11 cellular contexts compared by ENCODE assay signal in genomic region chr13:27130223-27131015, GRCh38. TPM values are rescaled to one million over a fixed set of nuclear protein-coding genes. Genes with fewer than 3 reads are reported as not detected.
A peak's percentile ranks its signal among the peaks of the same experiment; 100 is the strongest.
DNase-seq lines count a peak whose midpoint lies in the region; ATAC-seq and TF ChIP-seq lines count a peak whose summit lies in the region.
"Had no signal": no experiment of that assay in that cellular context is flagged by ENCODE, and none has a peak within 500 bp of the region (broad histone marks: within the 10 kb centered on the region; RNA-seq: fewer than 3 reads in every experiment).

No MANE protein-coding gene starts in this region.

- H3K9ac ChIP-seq in skeletal muscle tissue (ENCODE audit: low read depth in 1 of 3, low read length in 3 of 3): no peak overlapping the region

- H3K27ac ChIP-seq in skeletal muscle tissue (ENCODE audit: low read depth, low read length): peak overlapping the region; percentile 4
- H3K27ac ChIP-seq: 22Rv1 had no signal

- no peak for ATAC-seq in activated B cell treated with CpG ODN at 0.5 μM for 24 hours (ENCODE audit: low read depth)
- no peak for ATAC-seq in HG02642 (IDR thresholded peaks at IDR 0.05; ENCODE audit: poor library complexity, unreplicated experiment)

- H3K4me1 Mint-ChIP-seq in activated B cell treated with CpG ODN at 0.5 μM for 24 hours: peaks cover 92% of the 10 kb centered on the region

- no peaks in the 10 kb centered on the region for H3K36me3 ChIP-seq in skeletal muscle tissue (ENCODE audit: control insufficient read depth in 3 of 3, insufficient read depth in 3 of 3, low read length in 3 of 3)

- intact Hi-C loops in activated B cell treated with CpG ODN at 0.5 μM for 24 hours (cut with micrococcal nuclease): loop anchor here (1.0 to 10.0 kb wide), 7 partner anchors 17 to 943 kb away; partner anchors contain the start of genes GTF3A and RPL21

- H3K4me3 ChIP-seq in fibroblast of the aortic adventitia (ENCODE audit: low read depth, low read length) (no peak overlapping the region), skeletal muscle tissue (ENCODE audit: low read length in 3 of 3) (peak overlapping the region in 1 of 3 donors; percentile 38)

- TF ChIP-seq CTCF in activated B cell treated with CpG ODN at 0.5 μM for 24 hours (IDR thresholded peaks at IDR 0.05) (no peak), fibroblast of the aortic adventitia (IDR thresholded peaks at IDR 0.05; ENCODE audit: insufficient read depth, low read length) (no peak)

- CTCF ChIA-PET in activated B cell treated with CpG ODN at 0.5 μM for 24 hours (lab: Charles Lee): interaction anchor here (1.0 to 1.5 kb wide), 3 partner anchors 17 to 211 kb away, joined by 3 to 6 read pairs (median 4); no protein-coding TSS in a partner anchor

- no peaks in the 10 kb centered on the region for H3K27me3 ChIP-seq in skeletal muscle tissue (ENCODE audit: control insufficient read depth in 3 of 3, insufficient read depth in 3 of 3, low read length in 3 of 3)

- no peak overlapping the region for H3K4me3 Mint-ChIP-seq in activated B cell treated with CpG ODN at 0.5 μM for 24 hours

- H3K9me3 Mint-ChIP-seq in activated B cell treated with CpG ODN at 0.5 μM for 24 hours: peaks cover 9% of the 10 kb centered on the region

- no peaks in the 10 kb centered on the region for H3K9me3 ChIP-seq in skeletal muscle tissue (ENCODE audit: control insufficient read depth in 3 of 3, low read length in 3 of 3)

- H3K27ac Mint-ChIP-seq in activated B cell treated with CpG ODN at 0.5 μM for 24 hours: peak overlapping the region; percentile 88

- no peaks in the 10 kb centered on the region for H3K27me3 Mint-ChIP-seq in activated B cell treated with CpG ODN at 0.5 μM for 24 hours

- DNase-seq in DMS53 (lab: John Stamatoyannopoulos, UW) (peak; percentile 8), DMS53 treated with DMSO at 0.1 percent for 48 hours (lab: John Stamatoyannopoulos, UW; ENCODE audit: unreplicated experiment) (no peak), activated B cell treated with CpG ODN at 0.5 μM for 24 hours (no peak), fibroblast of the aortic adventitia (ENCODE audit: low read depth) (peak; percentile 88), cortex of kidney (lab: John Stamatoyannopoulos, UW) (no peak), NCI-H510A (lab: John Stamatoyannopoulos, UW) (no peak)
- DNase-seq: NCI-H526, retina had no signal

- H3K4me1 ChIP-seq in skeletal muscle tissue (ENCODE audit: control insufficient read depth in 3 of 3, insufficient read depth in 3 of 3, low read length in 3 of 3): peaks cover 15 to 31% (median 20%) of the 10 kb centered on the region in 3 donors

- H3K36me3 Mint-ChIP-seq in activated B cell treated with CpG ODN at 0.5 μM for 24 hours (ENCODE audit: low read depth): peaks cover 12% of the 10 kb centered on the region

- POLR2A ChIA-PET in activated B cell treated with CpG ODN at 0.5 μM for 24 hours (lab: Charles Lee): interaction anchor here (0.8 to 4.1 kb wide), 9 partner anchors 11 to 145 kb away, joined by 3 to 55 read pairs (median 5); partner anchors contain the start of genes RASL11A and RPL21

RNA-seq across cellular contexts. Expression of gene USP12, which starts 41.2 kb away (rescaled TPM):
- total RNA-seq in activated B cell treated with CpG ODN at 0.5 μM for 24 hours (52.0 and 58.8 TPM in 2 replicates), fibroblast of the aortic adventitia (ENCODE audit: low replicate concordance) (15.3 and 28.2 TPM in 2 replicates), skeletal muscle tissue (22.4 TPM)

Comparison
In these comparisons a context has a peak if more than half of its experiments do, and no peak if none do; other contexts are left out.
1. DNase-seq: peak in DMS53 (single experiment) and fibroblast of the aortic adventitia (single experiment); none in DMS53 treated with DMSO at 0.1 percent for 48 hours (single experiment), activated B cell treated with CpG ODN at 0.5 μM for 24 hours (single experiment), cortex of kidney (single experiment) and NCI-H510A (single experiment).